8 cellular contexts compared by ENCODE assay signal in genomic region chr5:10355071-10355889, GRCh38. TPM values are rescaled to one million over a fixed set of nuclear protein-coding genes. Genes with fewer than 3 reads are reported as not detected.
DNase-seq lines count a peak whose midpoint lies in the region; ATAC-seq and FAIRE-seq lines count a peak whose summit lies in the region.

No MANE protein-coding gene starts in this region.

- H3K36me3 Mint-ChIP-seq in T-helper 17 cell (ENCODE audit: low read depth) = peaks cover 5% of the 10 kb centered on the region

- H3K4me3 ChIP-seq in skeletal muscle cell (ENCODE audit: low read depth, low read length) = peak overlapping the region; percentile 88

- H3K9me3 ChIP-seq in T-helper 17 cell (ENCODE audit: control insufficient read depth, low read length, poor library complexity, severe bottlenecking) = no peaks in the 10 kb centered on the region

- peaks cover 32% of the 10 kb centered on the region for H3K4me1 Mint-ChIP-seq in T-helper 17 cell

- H3K4me3 Mint-ChIP-seq in T-helper 17 cell = peak overlapping the region; percentile 99

- peak; percentile 31 for FAIRE-seq in HTR-8/SVneo (lab: Jason Lieb, UNC)

- ATAC-seq in T-helper 17 cell (no peak), GM19467 (IDR thresholded peaks at IDR 0.05; ENCODE audit: unreplicated experiment) (no peak)

- H3K27me3 Mint-ChIP-seq in T-helper 17 cell = no peaks in the 10 kb centered on the region

- DNase-seq in NCI-H82 (lab: John Stamatoyannopoulos, UW) (peak; percentile 25), NCI-H82 treated with DMSO at 0.1 percent for 48 hours (lab: John Stamatoyannopoulos, UW; ENCODE audit: unreplicated experiment) (no peak), HTR-8/SVneo (ENCODE audit: insufficient read length, low spot score) (no peak), T-helper 17 cell (no peak), fibroblast of peridontal ligament (ENCODE audit: extremely low read depth) (peak; percentile 50), skeletal muscle cell (ENCODE audit: low read depth) (no peak)
- DNase-seq in activated effector memory CD4-positive, alpha-beta T cell treated with anti-CD3 and anti-CD28 coated beads, Interleukin-2, amount 50 U/mL, for 16 hours = no peak

- peak overlapping the region; percentile 99 for H3K27ac Mint-ChIP-seq in T-helper 17 cell

RNA-seq across cellular contexts. Expression of gene MARCHF6, which starts 1.8 kb away (rescaled TPM):
- 100 to 1,000 TPM; 156 to 198 TPM for total RNA-seq in T-helper 17 cell

RNA-seq across cellular contexts. Expression of gene CMBL, which starts 47.6 kb away (rescaled TPM):
- total RNA-seq in T-helper 17 cell = under 1 TPM; 0.22 to 0.39 TPM

Comparison
In these comparisons a context has a peak if more than half of its experiments do, and no peak if none do; other contexts are left out.
1. DNase-seq: peak in NCI-H82 (single experiment) and fibroblast of peridontal ligament (single experiment); none in NCI-H82 treated with DMSO at 0.1 percent for 48 hours (single experiment), HTR-8/SVneo (single experiment), T-helper 17 cell (0 of 3), skeletal muscle cell (single experiment) and activated effector memory CD4-positive, alpha-beta T cell treated with anti-CD3 and anti-CD28 coated beads, Interleukin-2, amount 50 U/mL, for 16 hours (single experiment).